2 cellular contexts compared by ENCODE assay signal in the genomic region with DNA sequence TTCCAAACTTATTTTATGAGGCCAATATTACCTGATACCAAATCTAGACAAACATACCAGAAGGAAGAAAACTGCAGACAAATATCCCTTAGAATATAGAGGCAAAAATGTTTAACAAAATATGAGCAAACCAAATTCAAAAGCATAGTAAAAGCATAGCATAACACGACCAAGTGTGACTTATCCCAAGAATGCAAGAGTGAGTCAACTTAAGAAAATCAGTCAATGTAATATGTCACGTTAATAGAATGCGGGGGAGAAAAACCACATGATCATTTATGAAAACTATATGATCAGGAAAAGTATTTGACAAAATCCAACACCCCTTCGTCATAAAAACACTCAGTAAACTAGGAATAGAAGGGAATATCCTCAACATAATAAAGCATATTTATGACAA.
TF ChIP-seq lines count a peak whose summit lies in the region.

No MANE protein-coding gene starts in this region.

TF ChIP-seq in A549, 52 proteins besides CTCF, POLR2A, EP300 and RAD21 (continued from another document):
- no peak for TF ChIP-seq BHLHE40 (IDR thresholded peaks at IDR 0.05; ENCODE audit: low read depth, low read length)
- TF ChIP-seq ZC3H11A (IDR thresholded peaks at IDR 0.05): no peak
- no peak for TF ChIP-seq EHMT2 (IDR thresholded peaks at IDR 0.05; ENCODE audit: low read depth)

TF ChIP-seq in HCT116, 20 proteins besides CTCF, POLR2A, EP300 and RAD21 (continued from another document):
- no peak for TF ChIP-seq REST (IDR thresholded peaks at IDR 0.05; ENCODE audit: low read depth)
- no peak for TF ChIP-seq EGR1 (IDR thresholded peaks at IDR 0.05; ENCODE audit: low read depth)
- TF ChIP-seq SP1 (IDR thresholded peaks at IDR 0.05; ENCODE audit: low read depth): no peak
- no peak for TF ChIP-seq ZNF274 (IDR thresholded peaks at IDR 0.05; ENCODE audit: low read depth, low read length)
- TF ChIP-seq TCF7L2 (IDR thresholded peaks at IDR 0.05; ENCODE audit: borderline replicate concordance, extremely low read depth, insufficient read depth, insufficient read length): no peak
- no peak for TF ChIP-seq CBX3 (IDR thresholded peaks at IDR 0.05; ENCODE audit: low read depth)
- TF ChIP-seq CEBPB (IDR thresholded peaks at IDR 0.05; ENCODE audit: low read depth): no peak
- no peak for TF ChIP-seq JUND (IDR thresholded peaks at IDR 0.05)
- TF ChIP-seq, protein P1, sequence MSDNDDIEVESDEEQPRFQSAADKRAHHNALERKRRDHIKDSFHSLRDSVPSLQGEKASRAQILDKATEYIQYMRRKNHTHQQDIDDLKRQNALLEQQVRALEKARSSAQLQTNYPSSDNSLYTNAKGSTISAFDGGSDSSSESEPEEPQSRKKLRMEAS (IDR thresholded peaks at IDR 0.05): no peak
- TF ChIP-seq FOSL1 (IDR thresholded peaks at IDR 0.05; ENCODE audit: low read depth): no peak
- TF ChIP-seq YY1 (IDR thresholded peaks at IDR 0.05; ENCODE audit: extremely low read depth, insufficient replicate concordance, low read depth, low read length): no peak
- no peak for TF ChIP-seq EZH2phosphoT487 (IDR thresholded peaks at IDR 0.05; ENCODE audit: borderline replicate concordance)
- TF ChIP-seq, protein P2, sequence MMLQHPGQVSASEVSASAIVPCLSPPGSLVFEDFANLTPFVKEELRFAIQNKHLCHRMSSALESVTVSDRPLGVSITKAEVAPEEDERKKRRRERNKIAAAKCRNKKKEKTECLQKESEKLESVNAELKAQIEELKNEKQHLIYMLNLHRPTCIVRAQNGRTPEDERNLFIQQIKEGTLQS (IDR thresholded peaks at IDR 0.05): no peak
- TF ChIP-seq, protein P3, sequence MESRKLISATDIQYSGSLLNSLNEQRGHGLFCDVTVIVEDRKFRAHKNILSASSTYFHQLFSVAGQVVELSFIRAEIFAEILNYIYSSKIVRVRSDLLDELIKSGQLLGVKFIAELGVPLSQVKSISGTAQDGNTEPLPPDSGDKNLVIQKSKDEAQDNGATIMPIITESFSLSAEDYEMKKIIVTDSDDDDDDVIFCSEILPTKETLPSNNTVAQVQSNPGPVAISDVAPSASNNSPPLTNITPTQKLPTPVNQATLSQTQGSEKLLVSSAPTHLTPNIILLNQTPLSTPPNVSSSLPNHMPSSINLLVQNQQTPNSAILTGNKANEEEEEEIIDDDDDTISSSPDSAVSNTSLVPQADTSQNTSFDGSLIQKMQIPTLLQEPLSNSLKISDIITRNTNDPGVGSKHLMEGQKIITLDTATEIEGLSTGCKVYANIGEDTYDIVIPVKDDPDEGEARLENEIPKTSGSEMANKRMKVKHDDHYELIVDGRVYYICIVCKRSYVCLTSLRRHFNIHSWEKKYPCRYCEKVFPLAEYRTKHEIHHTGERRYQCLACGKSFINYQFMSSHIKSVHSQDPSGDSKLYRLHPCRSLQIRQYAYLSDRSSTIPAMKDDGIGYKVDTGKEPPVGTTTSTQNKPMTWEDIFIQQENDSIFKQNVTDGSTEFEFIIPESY (IDR thresholded peaks at IDR 0.05; ENCODE audit: extremely low read depth, insufficient replicate concordance, low read length): no peak
TF ChIP-seq in HCT116: peak in this region for 0.
